ENCODE assay signal across 31 cellular contexts in genomic region chr2:150154308-150154797, GRCh38.
"Had no signal": no experiment of that assay in that cellular context is flagged by ENCODE, and none has a peak within 500 bp of the region (broad histone marks: within the 10 kb centered on the region; RNA-seq: fewer than 3 reads in every experiment).

No MANE protein-coding gene starts in this region.

- H3K4me1 Mint-ChIP-seq: activated CD4-positive, alpha-beta T cell treated with anti-CD3 and anti-CD28 coated beads, Interleukin-2, amount 10 ng/mL, durations not matched to agents 24 days and 14 days; activated naive CD8-positive, alpha-beta T cell treated with anti-CD3 and anti-CD28 coated beads for 36 hours had no signal

- H3K36me3 ChIP-seq: adrenal gland, gastroesophageal sphincter, lower lobe of right lung, neutrophil, ovary, thoracic aorta, uterus had no signal

- H3K27me3 ChIP-seq: adrenal gland, body of pancreas, gastroesophageal sphincter, hepatocyte, neutrophil, ovary, uterus had no signal

- H3K27ac Mint-ChIP-seq: activated CD4-positive, alpha-beta memory T cell treated with anti-CD3 and anti-CD28 coated beads for 36 hours; activated CD4-positive, alpha-beta T cell treated with anti-CD3 and anti-CD28 coated beads, Interleukin-2, amount 10 ng/mL, durations not matched to agents 24 days and 14 days; activated naive CD4-positive, alpha-beta T cell treated with anti-CD3 and anti-CD28 coated beads for 36 hours; activated naive CD8-positive, alpha-beta T cell treated with anti-CD3 and anti-CD28 coated beads for 36 hours; activated T-helper 1 cell treated with anti-CD3 and anti-CD28 coated beads, Interleukin-12 subunit alpha, Interleukin-12 subunit beta, Interleukin-2, Interleukin-4 antibody, amounts not matched to agents 30 ng/mL and 10 ng/mL and 1 ng/mL, durations not matched to agents 14 hours and 24 hours and 36 hours; nephron; progenitor cell of endocrine pancreas had no signal

- H3K4me1 ChIP-seq: adrenal gland, body of pancreas, gastroesophageal sphincter, lower lobe of right lung, uterus had no signal

- H3K27ac ChIP-seq: adrenal gland, body of pancreas, coronary artery, dorsolateral prefrontal cortex, gastroesophageal sphincter, hepatocyte, lower lobe of right lung, neutrophil, ovary, skin epidermis, thoracic aorta, uterus had no signal

- H2AFZ ChIP-seq: hepatocyte had no signal

- H3K9me3 Mint-ChIP-seq: activated CD4-positive, alpha-beta memory T cell treated with anti-CD3 and anti-CD28 coated beads for 36 hours; activated CD4-positive, alpha-beta T cell treated with anti-CD3 and anti-CD28 coated beads, Interleukin-2, amount 10 ng/mL, durations not matched to agents 24 days and 14 days; activated naive CD4-positive, alpha-beta T cell treated with anti-CD3 and anti-CD28 coated beads for 36 hours; activated T-helper 1 cell treated with anti-CD3 and anti-CD28 coated beads, Interleukin-12 subunit alpha, Interleukin-12 subunit beta, Interleukin-2, Interleukin-4 antibody, amounts not matched to agents 30 ng/mL and 10 ng/mL and 1 ng/mL, durations not matched to agents 14 hours and 24 hours and 36 hours; nephron had no signal

- DNase-seq: activated CD4-positive, alpha-beta memory T cell treated with anti-CD3 and anti-CD28 coated beads for 36 hours; activated CD4-positive, alpha-beta T cell treated with anti-CD3 and anti-CD28 coated beads, Interleukin-2, amount 10 ng/mL, durations not matched to agents 24 days and 14 days; activated CD4-positive, CD25-positive, alpha-beta regulatory T cell; activated CD8-positive, alpha-beta memory T cell treated with anti-CD3 and anti-CD28 coated beads, Interleukin-2, amount 50 U/mL, for 4 hours; activated effector memory CD4-positive, alpha-beta T cell treated with anti-CD3 and anti-CD28 coated beads, Interleukin-2, amount 50 U/mL, for 16 hours; activated naive CD4-positive, alpha-beta T cell treated with anti-CD3 and anti-CD28 coated beads for 36 hours; activated naive CD8-positive, alpha-beta T cell treated with anti-CD3 and anti-CD28 coated beads for 36 hours; activated T-cell treated with anti-CD3 and anti-CD28 coated beads, Interleukin-2, amount 50 U/mL, for 1 hour; adrenal gland; aorta; body of pancreas; dorsolateral prefrontal cortex; effector memory CD4-positive, alpha-beta T cell; left cardiac atrium; lower lobe of right lung; ovary; stimulated activated CD4-positive, alpha-beta T cell treated with anti-CD3 and anti-CD28 coated beads, Interleukin-12 subunit alpha, Interleukin-12 subunit beta, amount 100 ng/mL, for 4 hours; stimulated activated CD4-positive, alpha-beta T cell treated with anti-CD3 and anti-CD28 coated beads, Interleukin-4, amount 100 ng/mL, for 1 hour; stimulated activated naive CD8-positive, alpha-beta T cell treated with anti-CD3 and anti-CD28 coated beads, Interleukin-15, Interleukin-2, amounts not matched to agents 100 U/mL and 50 U/mL, for 24 hours; trophoblast cell; uterus had no signal

- H3K4me2 ChIP-seq: hepatocyte had no signal

- H3K9me3 ChIP-seq: adrenal gland, body of pancreas, gastroesophageal sphincter, lower lobe of right lung, neutrophil, ovary, thoracic aorta, uterus had no signal

- ATAC-seq: body of pancreas; gastroesophageal sphincter; left cardiac atrium; sciatic nerve; stimulated activated naive CD8-positive, alpha-beta T cell treated with anti-CD3 and anti-CD28 coated beads, Interleukin-15, Interleukin-2, amounts not matched to agents 100 U/mL and 50 U/mL, for 24 hours had no signal

- H3K36me3 Mint-ChIP-seq: activated CD4-positive, alpha-beta memory T cell treated with anti-CD3 and anti-CD28 coated beads for 36 hours; activated naive CD8-positive, alpha-beta T cell treated with anti-CD3 and anti-CD28 coated beads for 36 hours had no signal

- H3K79me2 ChIP-seq: hepatocyte had no signal

- H3K27me3 Mint-ChIP-seq: activated CD4-positive, alpha-beta memory T cell treated with anti-CD3 and anti-CD28 coated beads for 36 hours; activated CD4-positive, alpha-beta T cell treated with anti-CD3 and anti-CD28 coated beads, Interleukin-2, amount 10 ng/mL, durations not matched to agents 24 days and 14 days; activated naive CD8-positive, alpha-beta T cell treated with anti-CD3 and anti-CD28 coated beads for 36 hours; progenitor cell of endocrine pancreas had no signal

- H3K4me3 Mint-ChIP-seq: activated CD4-positive, alpha-beta memory T cell treated with anti-CD3 and anti-CD28 coated beads for 36 hours; activated CD4-positive, alpha-beta T cell treated with anti-CD3 and anti-CD28 coated beads, Interleukin-2, amount 10 ng/mL, durations not matched to agents 24 days and 14 days; activated naive CD4-positive, alpha-beta T cell treated with anti-CD3 and anti-CD28 coated beads for 36 hours; activated naive CD8-positive, alpha-beta T cell treated with anti-CD3 and anti-CD28 coated beads for 36 hours; activated T-helper 1 cell treated with anti-CD3 and anti-CD28 coated beads, Interleukin-12 subunit alpha, Interleukin-12 subunit beta, Interleukin-2, Interleukin-4 antibody, amounts not matched to agents 30 ng/mL and 10 ng/mL and 1 ng/mL, durations not matched to agents 14 hours and 24 hours and 36 hours; nephron had no signal

- H3K4me3 ChIP-seq: adrenal gland, body of pancreas, coronary artery, dorsolateral prefrontal cortex, gastroesophageal sphincter, hepatocyte, lower lobe of right lung, ovary, skin epidermis, thoracic aorta, uterus had no signal
